ENCODE assay signal across 1 cellular context in the genomic region with DNA sequence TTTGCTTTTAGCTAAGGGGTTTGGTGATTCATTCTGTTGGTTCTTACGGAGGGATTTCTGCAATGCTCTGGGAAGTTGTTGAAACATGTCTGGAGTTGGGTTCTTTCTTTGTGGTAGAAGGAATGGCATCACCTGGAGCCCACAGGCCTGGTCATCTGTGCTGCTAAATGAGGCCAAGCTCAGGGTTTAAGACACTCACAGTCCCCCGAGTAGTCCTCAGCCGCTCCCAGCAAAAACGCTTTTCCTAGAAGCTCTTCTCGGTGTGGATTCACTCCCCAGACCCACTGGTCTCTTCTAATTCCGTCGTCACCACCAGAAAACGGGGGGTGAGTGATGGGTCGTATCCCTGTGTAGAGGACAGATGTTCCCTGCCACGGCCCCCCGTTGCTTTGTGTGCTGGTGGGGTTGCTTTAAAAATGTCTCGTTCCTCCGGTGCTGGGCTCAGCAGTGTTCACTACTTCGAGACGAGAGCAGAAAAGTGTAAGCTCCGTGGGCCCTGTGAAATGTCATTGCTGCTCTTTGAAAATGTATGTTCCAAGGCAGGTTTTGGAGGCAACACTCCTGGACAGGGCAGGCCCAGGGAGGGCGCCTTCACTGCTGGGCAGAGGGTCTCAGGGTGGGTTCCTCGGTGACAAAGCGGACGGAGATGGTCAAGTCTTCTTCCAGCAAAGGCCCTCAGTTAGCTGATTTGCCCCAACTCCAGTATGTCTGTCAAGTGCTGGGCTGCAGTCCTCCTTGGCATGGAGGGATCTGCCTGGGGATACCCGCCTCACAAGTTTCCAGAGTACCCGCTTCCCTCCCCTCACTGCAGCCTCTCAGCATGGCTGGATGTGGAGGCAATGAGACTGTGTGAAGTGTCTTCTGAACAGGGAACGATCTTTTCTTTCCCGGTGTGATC.
TF ChIP-seq lines count a peak whose summit lies in the region.

No MANE protein-coding gene starts in this region.

TF ChIP-seq in HCT116, 20 proteins besides CTCF, POLR2A, EP300 and RAD21 (continued from another document):
- TF ChIP-seq, protein P1, sequence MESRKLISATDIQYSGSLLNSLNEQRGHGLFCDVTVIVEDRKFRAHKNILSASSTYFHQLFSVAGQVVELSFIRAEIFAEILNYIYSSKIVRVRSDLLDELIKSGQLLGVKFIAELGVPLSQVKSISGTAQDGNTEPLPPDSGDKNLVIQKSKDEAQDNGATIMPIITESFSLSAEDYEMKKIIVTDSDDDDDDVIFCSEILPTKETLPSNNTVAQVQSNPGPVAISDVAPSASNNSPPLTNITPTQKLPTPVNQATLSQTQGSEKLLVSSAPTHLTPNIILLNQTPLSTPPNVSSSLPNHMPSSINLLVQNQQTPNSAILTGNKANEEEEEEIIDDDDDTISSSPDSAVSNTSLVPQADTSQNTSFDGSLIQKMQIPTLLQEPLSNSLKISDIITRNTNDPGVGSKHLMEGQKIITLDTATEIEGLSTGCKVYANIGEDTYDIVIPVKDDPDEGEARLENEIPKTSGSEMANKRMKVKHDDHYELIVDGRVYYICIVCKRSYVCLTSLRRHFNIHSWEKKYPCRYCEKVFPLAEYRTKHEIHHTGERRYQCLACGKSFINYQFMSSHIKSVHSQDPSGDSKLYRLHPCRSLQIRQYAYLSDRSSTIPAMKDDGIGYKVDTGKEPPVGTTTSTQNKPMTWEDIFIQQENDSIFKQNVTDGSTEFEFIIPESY (IDR thresholded peaks at IDR 0.05; ENCODE audit: extremely low read depth, insufficient replicate concordance, low read length), result no peak
